11 cellular contexts compared by ENCODE assay signal in genomic region chr17:79033741-79034501, GRCh38. TPM values are rescaled to one million over a fixed set of nuclear protein-coding genes. Genes with fewer than 3 reads are reported as not detected.
DNase-seq lines count a peak whose midpoint lies in the region; ATAC-seq and TF ChIP-seq lines count a peak whose summit lies in the region.
"Had no signal": no experiment of that assay in that cellular context is flagged by ENCODE, and none has a peak within 500 bp of the region (broad histone marks: within the 10 kb centered on the region; RNA-seq: fewer than 3 reads in every experiment).

No MANE protein-coding gene starts in this region.

- H3K36me3 ChIP-seq in lower lobe of right lung, result no peaks in the 10 kb centered on the region

- ATAC-seq in lower lobe of right lung (peak in 1 of 2 donors; percentile 29), HG02885 (IDR thresholded peaks at IDR 0.05; ENCODE audit: poor library complexity, unreplicated experiment) (no peak)
- no peak for ATAC-seq in activated T-cell treated with anti-CD3 and anti-CD28 coated beads, Interleukin-2, amount 50 U/mL, for 72 hours (replicated peaks in 1 of 2)
- ATAC-seq: T-cell had no signal

- H3K9me3 ChIP-seq in lower lobe of right lung, result no peaks in the 10 kb centered on the region

- no peaks in the 10 kb centered on the region for H3K36me3 Mint-ChIP-seq in activated T-cell treated with anti-CD3 and anti-CD28 coated beads, Interleukin-2, amount 50 U/mL, for 72 hours (ENCODE audit: insufficient read depth in 2 of 2)
- H3K36me3 Mint-ChIP-seq: T-cell had no signal

- no peaks in the 10 kb centered on the region for H3K9me3 Mint-ChIP-seq in activated T-cell treated with anti-CD3 and anti-CD28 coated beads, Interleukin-2, amount 50 U/mL, for 72 hours
- H3K9me3 Mint-ChIP-seq: activated T-cell treated with anti-CD3 and anti-CD28 coated beads, Interleukin-2, amount 50 U/mL, for 24 hours; T-cell had no signal

- H3K4me3 ChIP-seq in choroid plexus epithelial cell (ENCODE audit: low read depth, low read length) (no peak overlapping the region), lower lobe of right lung (no peak overlapping the region)

- H3K4me1 ChIP-seq in lower lobe of right lung, result peaks cover 42% of the 10 kb centered on the region

- H3K27ac Mint-ChIP-seq in activated T-cell treated with anti-CD3 and anti-CD28 coated beads, Interleukin-2, amount 50 U/mL, for 72 hours, result no peak overlapping the region
- H3K27ac Mint-ChIP-seq: activated T-cell treated with anti-CD3 and anti-CD28 coated beads, Interleukin-2, amount 50 U/mL, for 24 hours; T-cell had no signal

- H3K27ac ChIP-seq in lower lobe of right lung (peak overlapping the region; percentile 34), temporal lobe (ENCODE audit: low read depth, low read length) (peak overlapping the region; percentile 20)

- H3K4me1 Mint-ChIP-seq in activated T-cell treated with anti-CD3 and anti-CD28 coated beads, Interleukin-2, amount 50 U/mL, for 72 hours (ENCODE audit: low read depth), result no peaks in the 10 kb centered on the region
- H3K4me1 Mint-ChIP-seq: T-cell had no signal

- no peak overlapping the region for H3K4me3 Mint-ChIP-seq in activated T-cell treated with anti-CD3 and anti-CD28 coated beads, Interleukin-2, amount 50 U/mL, for 72 hours
- H3K4me3 Mint-ChIP-seq: activated T-cell treated with anti-CD3 and anti-CD28 coated beads, Interleukin-2, amount 50 U/mL, for 24 hours; T-cell had no signal

- peak; percentile 15 for DNase-seq in NCI-H2029 (lab: John Stamatoyannopoulos, UW)
- no peak for DNase-seq in NCI-H2029 treated with DMSO at 0.1 percent for 48 hours (lab: John Stamatoyannopoulos, UW)
- DNase-seq in choroid plexus epithelial cell (ENCODE audit: low read depth), result peak; percentile 45
- DNase-seq in lower lobe of right lung, result no peak
- no peak for DNase-seq in activated T-cell treated with anti-CD3 and anti-CD28 coated beads, Interleukin-2, amount 50 U/mL, for 72 hours
- DNase-seq in T1000 (lab: John Stamatoyannopoulos, UW), result no peak
- DNase-seq: activated T-cell treated with anti-CD3 and anti-CD28 coated beads, Interleukin-2, amount 50 U/mL, for 24 hours; KBM-7; T-cell had no signal

- H3K27me3 ChIP-seq in lower lobe of right lung (ENCODE audit: low read depth), result no peaks in the 10 kb centered on the region

- H3K27me3 Mint-ChIP-seq in activated T-cell treated with anti-CD3 and anti-CD28 coated beads, Interleukin-2, amount 50 U/mL, for 72 hours (ENCODE audit: low read depth), result peaks cover 6% of the 10 kb centered on the region

- intact Hi-C loops in lower lobe of right lung (cut with DNase I), result no loop called here

- TF ChIP-seq CTCF in choroid plexus epithelial cell (conservative IDR thresholded peaks at IDR 0.05; ENCODE audit: low read depth, low read length) (no peak), lower lobe of right lung (IDR thresholded peaks at IDR 0.05) (no peak)

RNA-seq across cellular contexts. Expression of gene C1QTNF1, which starts 10.0 kb away (rescaled TPM):
- total RNA-seq in lower lobe of right lung, result 24.9 TPM
- total RNA-seq in temporal lobe, result 0.98 TPM
- under 1 TPM; 0.31 to 0.88 TPM for total RNA-seq in activated T-cell treated with anti-CD3 and anti-CD28 coated beads, Interleukin-2, amount 50 U/mL, for 72 hours

RNA-seq across cellular contexts. Expression of gene CANT1, which starts 24.4 kb away (rescaled TPM):
- total RNA-seq in lower lobe of right lung (54.4 TPM), temporal lobe (15.5 TPM)
- 10 to 100 TPM; 52.9 to 58.1 TPM for total RNA-seq in activated T-cell treated with anti-CD3 and anti-CD28 coated beads, Interleukin-2, amount 50 U/mL, for 72 hours

RNA-seq across cellular contexts. Expression of gene ENGASE, which starts 40.7 kb away (rescaled TPM):
- total RNA-seq in lower lobe of right lung (56.4 TPM), temporal lobe (16.7 TPM)
- 10 to 100 TPM; 51.4 to 53.0 TPM for total RNA-seq in activated T-cell treated with anti-CD3 and anti-CD28 coated beads, Interleukin-2, amount 50 U/mL, for 72 hours

RNA-seq across cellular contexts. Expression of gene LGALS3BP, which starts 54.2 kb away (rescaled TPM):
- total RNA-seq in lower lobe of right lung (417 TPM), temporal lobe (19.7 TPM)
- 10 to 100 TPM; 23.1 to 28.2 TPM for total RNA-seq in activated T-cell treated with anti-CD3 and anti-CD28 coated beads, Interleukin-2, amount 50 U/mL, for 72 hours

Comparison
In these comparisons a context has a peak if more than half of its experiments do, and no peak if none do; other contexts are left out.
1. DNase-seq: peak in NCI-H2029 (single experiment) and choroid plexus epithelial cell (single experiment); none in NCI-H2029 treated with DMSO at 0.1 percent for 48 hours (single experiment), lower lobe of right lung (single experiment), activated T-cell treated with anti-CD3 and anti-CD28 coated beads, Interleukin-2, amount 50 U/mL, for 72 hours (0 of 2) and T1000 (single experiment).
2. RNA of gene C1QTNF1, which starts 10.0 kb away (total RNA-seq): 24.9 TPM in lower lobe of right lung (single experiment); 0.98 TPM in temporal lobe (single experiment) and 0.31 to 0.88 TPM in activated T-cell treated with anti-CD3 and anti-CD28 coated beads, Interleukin-2, amount 50 U/mL, for 72 hours; every median in the first group is over 10 times any median in the second.